ENCODE assay signal across 9 cellular contexts in genomic region chr10:103542764-103543616, GRCh38. TPM values are rescaled to one million over a fixed set of nuclear protein-coding genes. Genes with fewer than 3 reads are reported as not detected.
A peak's percentile ranks its signal among the peaks of the same experiment; 100 is the strongest.
DNase-seq lines count a peak whose midpoint lies in the region; TF ChIP-seq lines count a peak whose summit lies in the region.
"Had no signal": no experiment of that assay in that cellular context is flagged by ENCODE, and none has a peak within 500 bp of the region (broad histone marks: within the 10 kb centered on the region; RNA-seq: fewer than 3 reads in every experiment).

No MANE protein-coding gene starts in this region.

- H3K27ac ChIP-seq in VCaP = peak overlapping the region; percentile 82
- no peak overlapping the region for H3K27ac ChIP-seq in effector memory CD4-positive, alpha-beta T cell (ENCODE audit: insufficient read depth, low read length, poor library complexity, severe bottlenecking)
- H3K27ac ChIP-seq: neutrophil had no signal

- peaks cover 2% of the 10 kb centered on the region for H3K4me1 ChIP-seq in effector memory CD4-positive, alpha-beta T cell (ENCODE audit: control insufficient read depth, insufficient read depth, low read length, poor library complexity, severe bottlenecking)

- DNase-seq in A172 (ENCODE audit: low spot score) = peak; percentile 60
- DNase-seq in NCI-H1436 treated with DMSO at 0.1 percent for 48 hours (lab: John Stamatoyannopoulos, UW) = peak; percentile 47
- DNase-seq in effector memory CD4-positive, alpha-beta T cell = no peak
- peak; percentile 51 for DNase-seq in mesenteric fat pad (ENCODE audit: low spot score)
- DNase-seq in superior temporal gyrus (ENCODE audit: extremely low spot score) = peak; percentile 76
- no peak for DNase-seq in KG1 (lab: John Stamatoyannopoulos, UW)

- peak overlapping the region; percentile 27 for H3K4me3 ChIP-seq in effector memory CD4-positive, alpha-beta T cell (ENCODE audit: insufficient read depth, low read depth, low read length, poor library complexity, severe bottlenecking)

- no peaks in the 10 kb centered on the region for H3K9me3 ChIP-seq in effector memory CD4-positive, alpha-beta T cell (ENCODE audit: control insufficient read depth, low read length)
- H3K9me3 ChIP-seq: neutrophil had no signal

- no peaks in the 10 kb centered on the region for H3K27me3 ChIP-seq in effector memory CD4-positive, alpha-beta T cell (replicated peaks; ENCODE audit: control insufficient read depth, insufficient read depth, low read length, poor library complexity, severe bottlenecking)

- H3K36me3 ChIP-seq in effector memory CD4-positive, alpha-beta T cell (ENCODE audit: control insufficient read depth, insufficient read depth, low read length) = no peaks in the 10 kb centered on the region
- H3K36me3 ChIP-seq: neutrophil had no signal

- TF ChIP-seq CTCF in GM12872 (IDR thresholded peaks at IDR 0.05; ENCODE audit: insufficient read depth, low read depth, low read length) (peak; percentile 56), VCaP (conservative IDR thresholded peaks at IDR 0.05) (peak; percentile 76)

RNA-seq across cellular contexts. Expression of gene NEURL1, which starts 49.5 kb away (rescaled TPM):
- 0.17 TPM in 1 of 2 replicates, not detected in the other for total RNA-seq in A172 (2014; rRNA removed; shearing (Covaris generic))
- total RNA-seq in mesenteric fat pad = 0.13 TPM

Comparison
In these comparisons a context has a peak if more than half of its experiments do, and no peak if none do; other contexts are left out.
1. DNase-seq: peak in A172 (single experiment), NCI-H1436 treated with DMSO at 0.1 percent for 48 hours (single experiment), mesenteric fat pad (single experiment) and superior temporal gyrus (single experiment); none in effector memory CD4-positive, alpha-beta T cell (0 of 3) and KG1 (single experiment).